1 cellular context compared by ENCODE assay signal in the genomic region with DNA sequence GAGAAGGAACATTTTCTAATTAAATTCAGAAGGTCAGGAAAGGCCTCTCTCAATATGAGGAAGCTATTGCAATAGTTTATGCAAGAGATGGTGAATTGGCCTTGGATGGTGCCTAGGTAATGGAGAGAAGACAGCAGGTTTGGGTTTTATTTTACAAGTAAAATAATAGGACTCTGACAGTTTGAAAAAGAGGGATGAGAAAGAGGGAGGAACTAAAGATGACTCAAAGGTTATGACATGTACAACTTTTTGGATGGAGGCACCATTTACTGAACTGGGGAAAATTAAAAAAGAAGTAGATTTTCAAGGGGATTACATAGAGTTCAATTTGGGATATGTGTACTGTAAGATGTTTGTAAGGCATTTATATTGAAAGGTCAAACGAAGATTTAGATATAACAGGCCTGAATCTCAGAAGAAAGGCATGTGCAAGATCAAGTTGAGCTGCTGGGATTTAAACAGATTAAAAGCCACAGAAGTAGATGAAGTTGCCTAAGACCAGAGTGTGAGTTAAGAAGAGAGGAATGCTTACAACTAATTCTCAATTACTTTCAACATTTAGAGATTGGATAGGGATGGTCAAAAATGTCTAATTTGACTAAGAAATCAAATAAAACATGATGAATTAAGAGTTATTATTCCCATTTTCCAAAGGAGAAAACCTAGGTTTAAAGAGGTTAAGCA.
TF ChIP-seq lines count a peak whose summit lies in the region.

No MANE protein-coding gene starts in this region.

TF ChIP-seq in SK-N-SH treated with all-trans-retinoic acid at 6 μM for 48 hours, 23 proteins besides CTCF, POLR2A, EP300 and RAD21 (continued from another document):
- TF ChIP-seq, protein P1, sequence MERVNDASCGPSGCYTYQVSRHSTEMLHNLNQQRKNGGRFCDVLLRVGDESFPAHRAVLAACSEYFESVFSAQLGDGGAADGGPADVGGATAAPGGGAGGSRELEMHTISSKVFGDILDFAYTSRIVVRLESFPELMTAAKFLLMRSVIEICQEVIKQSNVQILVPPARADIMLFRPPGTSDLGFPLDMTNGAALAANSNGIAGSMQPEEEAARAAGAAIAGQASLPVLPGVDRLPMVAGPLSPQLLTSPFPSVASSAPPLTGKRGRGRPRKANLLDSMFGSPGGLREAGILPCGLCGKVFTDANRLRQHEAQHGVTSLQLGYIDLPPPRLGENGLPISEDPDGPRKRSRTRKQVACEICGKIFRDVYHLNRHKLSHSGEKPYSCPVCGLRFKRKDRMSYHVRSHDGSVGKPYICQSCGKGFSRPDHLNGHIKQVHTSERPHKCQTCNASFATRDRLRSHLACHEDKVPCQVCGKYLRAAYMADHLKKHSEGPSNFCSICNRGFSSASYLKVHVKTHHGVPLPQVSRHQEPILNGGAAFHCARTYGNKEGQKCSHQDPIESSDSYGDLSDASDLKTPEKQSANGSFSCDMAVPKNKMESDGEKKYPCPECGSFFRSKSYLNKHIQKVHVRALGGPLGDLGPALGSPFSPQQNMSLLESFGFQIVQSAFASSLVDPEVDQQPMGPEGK (CRISPR knock-in tag; IDR thresholded peaks at IDR 0.05; ENCODE audit: borderline replicate concordance): 0 out of 2 replicates have a peak, but pooled peaks have one; percentile 26
- no peak for TF ChIP-seq BACH2 (CRISPR knock-in tag; IDR thresholded peaks at IDR 0.05; ENCODE audit: borderline replicate concordance)
TF ChIP-seq in SK-N-SH treated with all-trans-retinoic acid at 6 μM for 48 hours: peak in this region for 2.
